35 cellular contexts compared by ENCODE assay signal in the genomic region with DNA sequence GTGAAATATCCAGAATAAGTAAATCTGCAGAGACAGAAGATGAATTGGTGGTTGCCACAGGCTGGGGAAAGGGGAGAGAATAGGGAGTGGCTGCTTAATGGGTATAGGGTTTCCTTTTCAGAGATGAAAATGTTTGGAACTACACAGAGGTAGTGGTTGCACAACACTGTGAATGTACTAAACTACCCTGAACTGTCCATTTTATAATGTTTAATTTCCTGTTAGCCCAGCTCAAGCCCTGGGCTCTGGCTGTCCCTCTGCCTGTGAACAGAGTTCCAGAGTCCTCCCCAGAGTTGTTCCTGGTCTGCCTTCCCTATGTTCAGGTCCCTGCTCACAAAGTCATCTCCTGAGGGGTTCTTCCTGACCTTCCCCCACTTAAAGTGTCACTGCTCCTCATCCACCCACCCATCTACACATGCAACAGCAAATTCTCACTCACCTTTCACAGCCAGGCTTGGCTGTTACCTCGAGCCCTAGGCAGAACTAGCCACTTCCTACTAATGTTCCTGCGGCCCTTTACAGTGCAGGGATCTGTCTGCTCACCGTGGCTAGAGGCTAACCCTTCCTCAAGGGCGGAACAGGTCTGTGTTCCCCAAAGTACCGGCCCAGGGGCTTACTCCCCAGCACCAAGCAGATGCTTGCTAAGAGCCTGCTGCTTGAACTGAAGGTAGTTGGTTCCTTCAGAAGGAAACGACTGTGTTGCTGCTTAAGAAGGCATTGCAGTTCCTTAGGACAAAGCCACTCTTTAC. TPM values are rescaled to one million over a fixed set of nuclear protein-coding genes. Genes with fewer than 3 reads are reported as not detected.
DNase-seq lines count a peak whose midpoint lies in the region; ATAC-seq, FAIRE-seq and TF ChIP-seq lines count a peak whose summit lies in the region.
"Had no signal": no experiment of that assay in that cellular context is flagged by ENCODE, and none has a peak within 500 bp of the region (broad histone marks: within the 10 kb centered on the region; RNA-seq: fewer than 3 reads in every experiment).

No MANE protein-coding gene starts in this region.

- H4K8ac ChIP-seq in H1 (ENCODE audit: extremely low read depth, insufficient read depth, low read length): peak overlapping the region; percentile 65; the same call in 1 of the 2 replicates

- H3K27ac ChIP-seq in H1 (ENCODE audit: low read depth, low read length) (no peak overlapping the region), lung (ENCODE audit: low read depth in 1 of 2, low read length in 1 of 2) (peak overlapping the region in 1 of 2 donors; percentile 2), thymus (ENCODE audit: low read depth) (peak overlapping the region; percentile 6)
- H3K27ac ChIP-seq: esophagus muscularis mucosa, Peyer's patch, thyroid gland had no signal

- no peaks in the 10 kb centered on the region for H3K4me1 ChIP-seq in H1 (replicated peaks in 1 of 4; ENCODE audit: control insufficient read depth in 3 of 4, insufficient read depth in 4 of 4, low read length in 3 of 4)
- H3K4me1 ChIP-seq in lung (ENCODE audit: control insufficient read depth in 2 of 2, insufficient read depth in 2 of 2, low read length in 2 of 2): peaks cover 0 to 6% of the 10 kb centered on the region in 2 donors
- no peaks in the 10 kb centered on the region for H3K4me1 ChIP-seq in thymus (ENCODE audit: control insufficient read depth, insufficient read depth, low read length)
- H3K4me1 ChIP-seq: esophagus muscularis mucosa, Peyer's patch, thyroid gland had no signal

- H3K18ac ChIP-seq in H1 (ENCODE audit: extremely low read depth, low read length): no peak overlapping the region

- H2AK5ac ChIP-seq in H1 (ENCODE audit: low read depth, low read length): no peak overlapping the region

- peaks cover 54% of the 10 kb centered on the region for H3K36me3 Mint-ChIP-seq in activated CD8-positive, alpha-beta memory T cell treated with anti-CD3 and anti-CD28 coated beads, Interleukin-2, amount 10 ng/mL, durations not matched to agents 7 days and 5 days

- POLR2A ChIA-PET in H1 (lab: Charles Lee; ENCODE audit: partially characterized antibody): no interaction called here

- no peak overlapping the region for H4K91ac ChIP-seq in H1 (replicated peaks; ENCODE audit: insufficient read length, low read length)

- no peak for TF ChIP-seq POLR2A in H1 (IDR thresholded peaks at IDR 0.05; ENCODE audit: control extremely low read depth in 1 of 2, low read depth in 2 of 2, low read length in 2 of 2)

- H2BK15ac ChIP-seq in H1 (ENCODE audit: low read length): no peak overlapping the region

- no peak overlapping the region for H3K4me3 Mint-ChIP-seq in activated CD8-positive, alpha-beta memory T cell treated with anti-CD3 and anti-CD28 coated beads, Interleukin-2, amount 10 ng/mL, durations not matched to agents 7 days and 5 days
- H3K4me3 Mint-ChIP-seq: activated T-cell treated with anti-CD3 and anti-CD28 coated beads, Interleukin-2, amount 50 U/mL, for 72 hours; brain; CD4-positive, alpha-beta T cell; GM23338; memory B cell; stimulated activated naive CD8-positive, alpha-beta T cell treated with anti-CD3 and anti-CD28 coated beads, Interleukin-15, Interleukin-2, amounts not matched to agents 100 ng/mL and 50 ng/mL, for 24 hours had no signal

- no peak for TF ChIP-seq EP300 in H1 (IDR thresholded peaks at IDR 0.05; ENCODE audit: borderline replicate concordance in 1 of 2, low read depth in 2 of 2, low read length in 2 of 2)

- no peak overlapping the region for H2BK12ac ChIP-seq in H1 (ENCODE audit: low read depth, low read length)

- no peak overlapping the region for H3K23ac ChIP-seq in H1 (ENCODE audit: insufficient read length)

- H2AFZ ChIP-seq in H1 (ENCODE audit: low read length): no peak overlapping the region
- H2AFZ ChIP-seq: GM23338 had no signal

- no peak overlapping the region for H3K14ac ChIP-seq in H1 (ENCODE audit: insufficient read length)

- H4K5ac ChIP-seq in H1 (ENCODE audit: insufficient read length, low read depth, low read length): no peak overlapping the region

- H3K56ac ChIP-seq in H1 (replicated peaks; ENCODE audit: insufficient read length, low read depth, low read length): no peak overlapping the region

- CTCF ChIA-PET in activated CD8-positive, alpha-beta memory T cell treated with anti-CD3 and anti-CD28 coated beads, Interleukin-2, amount 10 ng/mL, durations not matched to agents 7 days and 5 days (lab: Charles Lee): no interaction called here
- CTCF ChIA-PET in H1 (lab: Charles Lee; ENCODE audit: partially characterized antibody): no interaction called here

- no peak overlapping the region for H3K4ac ChIP-seq in H1 (replicated peaks; ENCODE audit: insufficient read length, low read depth, low read length)

- H4K20me1 ChIP-seq in H1 (replicated peaks in 1 of 2; ENCODE audit: control insufficient read depth in 1 of 2, insufficient read depth in 2 of 2, low read length in 2 of 2): peaks cover 5 to 35% of the 10 kb centered on the region in 2 experiments

- H3K9me3 Mint-ChIP-seq in activated CD8-positive, alpha-beta memory T cell treated with anti-CD3 and anti-CD28 coated beads, Interleukin-2, amount 10 ng/mL, durations not matched to agents 7 days and 5 days (ENCODE audit: low read depth): no peaks in the 10 kb centered on the region
- H3K9me3 Mint-ChIP-seq: activated T-cell treated with anti-CD3 and anti-CD28 coated beads, Interleukin-2, amount 50 U/mL, for 72 hours; brain; CD4-positive, alpha-beta T cell; GM23338; memory B cell; stimulated activated naive CD8-positive, alpha-beta T cell treated with anti-CD3 and anti-CD28 coated beads, Interleukin-15, Interleukin-2, amounts not matched to agents 100 ng/mL and 50 ng/mL, for 24 hours had no signal

- no peaks in the 10 kb centered on the region; the same call in 1 of the 2 replicates for H3K23me2 ChIP-seq in H1 (ENCODE audit: low read depth, low read length)

- 88% methylated on average over 6 of the region's 6 CpGs; no CpG with 5 or more reads in 1 of the 2 experiments for WGBS in H1 (ENCODE audit: extremely low coverage in 1 of 2, insufficient coverage in 1 of 2, insufficient read length in 1 of 2, insufficient replicate concordance in 2 of 2, low coverage in 1 of 2, low lambda C conversion rate in 2 of 2, missing lambda C conversion rate in 1 of 2), 2 experiments
- 74 to 80% methylated on average over 6 of the region's 6 CpGs for WGBS in lung, 2 donors
- WGBS in thymus: 95% methylated on average over 6 of the region's 6 CpGs

- H3K9me3 ChIP-seq in H1 (ENCODE audit: insufficient read depth in 2 of 2, low read depth in 1 of 2, low read length in 1 of 2) (no peaks in the 10 kb centered on the region), lung (ENCODE audit: control insufficient read depth in 2 of 2, insufficient read depth in 1 of 2, low read length in 1 of 2) (no peaks in the 10 kb centered on the region), thymus (ENCODE audit: control insufficient read depth) (no peaks in the 10 kb centered on the region)
- H3K9me3 ChIP-seq: esophagus muscularis mucosa, MG63, Peyer's patch, thyroid gland had no signal

- TF ChIP-seq CTCF in H1 (IDR thresholded peaks at IDR 0.05; ENCODE audit: control extremely low read depth in 1 of 3, insufficient read depth in 1 of 3, low read depth in 1 of 3, low read length in 3 of 3) (no peak), lung (IDR thresholded peaks at IDR 0.05; ENCODE audit: control extremely low read depth, extremely low read depth) (no peak)

- no peak for DNase-seq in activated CD8-positive, alpha-beta memory T cell treated with anti-CD3 and anti-CD28 coated beads, Interleukin-2, amount 10 ng/mL, durations not matched to agents 7 days and 5 days
- no peak for DNase-seq in activated CD8-positive, alpha-beta memory T cell treated with anti-CD3 and anti-CD28 coated beads, Interleukin-2, amount 50 U/mL, for 48 hours
- no peak for DNase-seq in H1 (ENCODE audit: low read depth in 1 of 2, low spot score in 2 of 2)
- DNase-seq in lung (ENCODE audit: low spot score): no peak
- no peak for DNase-seq in CD1c-positive myeloid dendritic cell (ENCODE audit: extremely low spot score)
- DNase-seq in globus pallidus (ENCODE audit: low spot score): no peak
- DNase-seq: activated CD4-positive, alpha-beta T cell treated with anti-CD3 and anti-CD28 coated beads for 48 hours; activated naive CD4-positive, alpha-beta T cell treated with Interleukin-2 at 50 U/mL for 16 hours; activated T-cell treated with anti-CD3 and anti-CD28 coated beads, Interleukin-2, amount 50 U/mL, for 72 hours; AML-193; amniotic stem cell; CD4-positive, alpha-beta T cell; DND-41; foreskin melanocyte; GF-D8; KG1; MG63; NCI-H1105 treated with DMSO at 0.1 percent for 48 hours; NCI-H1930; NCI-H526 treated with DMSO at 0.1 percent for 48 hours; Peyer's patch; right cardiac atrium; SHP77 treated with DMSO at 0.1 percent for 48 hours; stimulated activated CD8-positive, alpha-beta memory T cell treated with anti-CD3 and anti-CD28 coated beads, Interleukin-4, amount 100 ng/mL, for 48 hours; T-helper 9 cell; thyroid gland had no signal

- H2BK120ac ChIP-seq in H1 (replicated peaks; ENCODE audit: low read depth, low read length): no peak overlapping the region

- peaks cover 30 to 91% (median 81%) of the 10 kb centered on the region in 4 experiments for H3K36me3 ChIP-seq in H1 (ENCODE audit: control insufficient read depth in 2 of 4, insufficient read depth in 4 of 4, low read length in 3 of 4)
- H3K36me3 ChIP-seq in lung (ENCODE audit: control insufficient read depth in 2 of 2, insufficient read depth in 2 of 2, low read length in 2 of 2): peaks cover 6 to 24% of the 10 kb centered on the region in 2 donors
- peaks cover 14% of the 10 kb centered on the region for H3K36me3 ChIP-seq in thymus (ENCODE audit: control insufficient read depth, insufficient read depth)

- H3K27me3 ChIP-seq in H1 (replicated peaks in 1 of 4; ENCODE audit: control insufficient read depth in 3 of 4, extremely low read depth in 1 of 4, insufficient read depth in 3 of 4, low read length in 3 of 4) (no peaks in the 10 kb centered on the region), lung (ENCODE audit: control insufficient read depth, insufficient read depth) (no peaks in the 10 kb centered on the region), thymus (ENCODE audit: control insufficient read depth, insufficient read depth) (no peaks in the 10 kb centered on the region)
- H3K27me3 ChIP-seq: esophagus muscularis mucosa, MG63, Peyer's patch, thyroid gland had no signal

- H3K79me2 ChIP-seq in H1 (ENCODE audit: control insufficient read depth in 1 of 2, insufficient read depth in 2 of 2, low read length in 2 of 2): peaks cover 0 to 4% of the 10 kb centered on the region in 2 experiments; a peak in 2 of 4 replicates

- H3K4me3 ChIP-seq in H1 (ENCODE audit: extremely low read depth in 1 of 4, insufficient read depth in 2 of 4, low read depth in 3 of 4, low read length in 4 of 4) (no peak overlapping the region), lung (no peak overlapping the region), thymus (ENCODE audit: low read length) (no peak overlapping the region)
- H3K4me3 ChIP-seq: esophagus muscularis mucosa, GM23338, MG63, Peyer's patch, thyroid gland had no signal

- TF ChIP-seq RAD21 in H1 (IDR thresholded peaks at IDR 0.05 in 1 of 2, conservative IDR thresholded peaks at IDR 0.05 in 1 of 2; ENCODE audit: low read depth in 2 of 2, low read length in 2 of 2): no peak

- no peak for FAIRE-seq in H1 (lab: Jason Lieb, UNC)
- FAIRE-seq: D721Med, endometrium had no signal

- H2BK20ac ChIP-seq in H1 (ENCODE audit: low read length): no peak overlapping the region

- H3K79me1 ChIP-seq in H1 (ENCODE audit: low read depth, low read length): peaks cover 16% of the 10 kb centered on the region

- H3K27ac Mint-ChIP-seq in activated CD8-positive, alpha-beta memory T cell treated with anti-CD3 and anti-CD28 coated beads, Interleukin-2, amount 10 ng/mL, durations not matched to agents 7 days and 5 days: peak overlapping the region; percentile 13
- H3K27ac Mint-ChIP-seq: activated T-cell treated with anti-CD3 and anti-CD28 coated beads, Interleukin-2, amount 50 U/mL, for 72 hours; CD4-positive, alpha-beta T cell; GM23338; memory B cell; stimulated activated naive CD8-positive, alpha-beta T cell treated with anti-CD3 and anti-CD28 coated beads, Interleukin-15, Interleukin-2, amounts not matched to agents 100 ng/mL and 50 ng/mL, for 24 hours had no signal

- H3K4me2 ChIP-seq in H1 (ENCODE audit: insufficient read depth in 1 of 2, low read depth in 2 of 2, low read length in 2 of 2): no peak overlapping the region
- H3K4me2 ChIP-seq: GM23338 had no signal

- no peak overlapping the region for H3K9ac ChIP-seq in H1 (replicated peaks in 1 of 4; ENCODE audit: extremely low read depth in 1 of 4, low read depth in 3 of 4, low read length in 3 of 4)

- no peak overlapping the region for H2BK5ac ChIP-seq in H1 (ENCODE audit: low read depth, low read length)

- H3K4me1 Mint-ChIP-seq in activated CD8-positive, alpha-beta memory T cell treated with anti-CD3 and anti-CD28 coated beads, Interleukin-2, amount 10 ng/mL, durations not matched to agents 7 days and 5 days: peaks cover 17% of the 10 kb centered on the region
- H3K4me1 Mint-ChIP-seq: brain, GM23338 had no signal

- H3K27me3 Mint-ChIP-seq in activated CD8-positive, alpha-beta memory T cell treated with anti-CD3 and anti-CD28 coated beads, Interleukin-2, amount 10 ng/mL, durations not matched to agents 7 days and 5 days: no peaks in the 10 kb centered on the region
- H3K27me3 Mint-ChIP-seq: CD4-positive, alpha-beta T cell; memory B cell; stimulated activated naive CD8-positive, alpha-beta T cell treated with anti-CD3 and anti-CD28 coated beads, Interleukin-15, Interleukin-2, amounts not matched to agents 100 ng/mL and 50 ng/mL, for 24 hours had no signal

- no peak for ATAC-seq in activated CD8-positive, alpha-beta memory T cell treated with anti-CD3 and anti-CD28 coated beads, Interleukin-2, amount 10 ng/mL, durations not matched to agents 7 days and 5 days
- ATAC-seq in lung (ENCODE audit: insufficient read depth, low FRiP score): peak; percentile 5
- no peak for ATAC-seq in GM18867 (IDR thresholded peaks at IDR 0.05; ENCODE audit: unreplicated experiment)
- ATAC-seq: activated T-cell treated with anti-CD3 and anti-CD28 coated beads, Interleukin-2, amount 50 U/mL, for 72 hours; GM23338; right cardiac atrium had no signal

RNA-seq across cellular contexts. Expression of a gene that starts 22.4 kb away (rescaled TPM):
- total RNA-seq in activated CD8-positive, alpha-beta memory T cell treated with anti-CD3 and anti-CD28 coated beads, Interleukin-2, amount 10 ng/mL, durations not matched to agents 7 days and 5 days: 100 to 1,000 TPM; 121 to 187 TPM
- 419 and 455 TPM in 2 replicates for total RNA-seq in H1 (2021; fragmentation: NEBNext Ultra II Directional; extraction: Animal tissue kit (Norgen Biotek cat#: 25700))
- polyA plus RNA-seq in H1 (2011; rRNA removed) (370 and 611 TPM in 2 replicates), lung (100 to 1,000 TPM; 269 to 439 TPM), thymus (8.0 TPM)
- 383 TPM for polyA plus RNA-seq in H1 (2011; cell fraction: cytosol; rRNA removed)
- 467 TPM for polyA plus RNA-seq in H1 (2011; cell fraction: nucleus; rRNA removed)
- polyA plus RNA-seq in H1 (2012, experiment 1 of 2): 331 to 424 TPM (median 362 TPM) in 4 replicates
- polyA plus RNA-seq in H1 (2012, experiment 2 of 2): 333 TPM
- polyA plus RNA-seq in H1 (2013, experiment 1 of 2): 451 TPM
- polyA plus RNA-seq in H1 (2013, experiment 2 of 2): 566 TPM
- polyA minus RNA-seq in H1 (2011; rRNA and poly(A)+ RNA removed): 1,204 and 1,278 TPM in 2 replicates
- polyA minus RNA-seq in H1 (2011; cell fraction: cytosol; rRNA and poly(A)+ RNA removed): 316 TPM
- 307 TPM for polyA minus RNA-seq in H1 (2011; cell fraction: nucleus; rRNA and poly(A)+ RNA removed)
- total RNA-seq in lung: 100 to 1,000 TPM; 433 to 735 TPM
